In genomic region chr14:99554757-99555531, GRCh38 we compare ENCODE assay signal across 17 cellular contexts. TPM values are rescaled to one million over a fixed set of nuclear protein-coding genes. Genes with fewer than 3 reads are reported as not detected.
DNase-seq lines count a peak whose midpoint lies in the region; ATAC-seq, FAIRE-seq and TF ChIP-seq lines count a peak whose summit lies in the region.
"Had no signal": no experiment of that assay in that cellular context is flagged by ENCODE, and none has a peak within 500 bp of the region (broad histone marks: within the 10 kb centered on the region; RNA-seq: fewer than 3 reads in every experiment).

No MANE protein-coding gene starts in this region.

- H3K27ac ChIP-seq in K562 (ENCODE audit: extremely low read depth, low read depth, low read length) (no peak overlapping the region), Karpas-422 (ENCODE audit: low read length) (no peak overlapping the region)
- H3K27ac ChIP-seq: BLaER1, epithelial cell of prostate had no signal

- FAIRE-seq in K562 (lab: Jason Lieb, UNC), result no peak

- H2AFZ ChIP-seq in K562 (ENCODE audit: low read depth, low read length) (no peak overlapping the region), Karpas-422 (ENCODE audit: low read length) (no peak overlapping the region)

- H4K20me1 ChIP-seq in K562 (replicated peaks; ENCODE audit: control insufficient read depth, insufficient read depth, low read length) (peaks cover 26% of the 10 kb centered on the region), Karpas-422 (ENCODE audit: insufficient read depth, low read depth, low read length) (peaks cover 56% of the 10 kb centered on the region)

- H3K27me3 Mint-ChIP-seq in natural killer cell (ENCODE audit: low read depth in 2 of 2), result no peaks in the 10 kb centered on the region
- no peaks in the 10 kb centered on the region for H3K27me3 Mint-ChIP-seq in activated CD4-positive, alpha-beta T cell treated with anti-CD3 and anti-CD28 coated beads for 36 hours

- no peak overlapping the region for H3K4me3 Mint-ChIP-seq in stimulated activated effector memory CD8-positive, alpha-beta T cell treated with anti-CD3 and anti-CD28 coated beads, Interleukin-12 subunit alpha, Interleukin-12 subunit beta, amount 100 ng/mL, for 72 hours
- H3K4me3 Mint-ChIP-seq in natural killer cell, result no peak overlapping the region
- H3K4me3 Mint-ChIP-seq in activated CD4-positive, alpha-beta T cell treated with anti-CD3 and anti-CD28 coated beads for 36 hours, result no peak overlapping the region
- H3K4me3 Mint-ChIP-seq: neural crest cell had no signal

- H3K36me3 Mint-ChIP-seq in stimulated activated effector memory CD8-positive, alpha-beta T cell treated with anti-CD3 and anti-CD28 coated beads, Interleukin-12 subunit alpha, Interleukin-12 subunit beta, amount 100 ng/mL, for 72 hours, result no peaks in the 10 kb centered on the region
- H3K36me3 Mint-ChIP-seq in natural killer cell, result no peaks in the 10 kb centered on the region
- no peaks in the 10 kb centered on the region for H3K36me3 Mint-ChIP-seq in activated CD4-positive, alpha-beta T cell treated with anti-CD3 and anti-CD28 coated beads for 36 hours (ENCODE audit: low read depth)

- in situ Hi-C loops in K562 (cut with MboI) (no loop called here), ACHN (cut with HindIII; ENCODE audit: low pct_ligation_motif_present, low pct_unique_long_range_greater_than_20kb, low sequenced_read_pairs) (no loop called here)

- H3K36me3 ChIP-seq in K562 (ENCODE audit: control insufficient read depth, insufficient read depth, low read length), result no peaks in the 10 kb centered on the region
- H3K36me3 ChIP-seq in Karpas-422 (ENCODE audit: insufficient read depth, low read length), result no peaks in the 10 kb centered on the region

- CTCF ChIA-PET in K562 (lab: Yijun Ruan, JAX; ENCODE audit: low intra/inter-chr PET ratio), result no interaction called here
- CTCF ChIA-PET in activated CD4-positive, alpha-beta T cell treated with anti-CD3 and anti-CD28 coated beads for 36 hours (lab: Charles Lee), result no interaction called here

- H3K4me1 Mint-ChIP-seq in stimulated activated effector memory CD8-positive, alpha-beta T cell treated with anti-CD3 and anti-CD28 coated beads, Interleukin-12 subunit alpha, Interleukin-12 subunit beta, amount 100 ng/mL, for 72 hours, result peaks cover 23% of the 10 kb centered on the region
- no peaks in the 10 kb centered on the region for H3K4me1 Mint-ChIP-seq in natural killer cell
- H3K4me1 Mint-ChIP-seq in activated CD4-positive, alpha-beta T cell treated with anti-CD3 and anti-CD28 coated beads for 36 hours, result no peaks in the 10 kb centered on the region

- H3K9ac ChIP-seq in K562 (ENCODE audit: insufficient read depth in 1 of 2, low read depth in 2 of 2, low read length in 2 of 2) (no peak overlapping the region), Karpas-422 (ENCODE audit: low read length) (no peak overlapping the region)
- H3K9ac ChIP-seq: BLaER1 had no signal

- H3K27ac Mint-ChIP-seq in stimulated activated effector memory CD8-positive, alpha-beta T cell treated with anti-CD3 and anti-CD28 coated beads, Interleukin-12 subunit alpha, Interleukin-12 subunit beta, amount 100 ng/mL, for 72 hours, result peak overlapping the region; percentile 20
- no peak overlapping the region for H3K27ac Mint-ChIP-seq in natural killer cell
- H3K27ac Mint-ChIP-seq in activated CD4-positive, alpha-beta T cell treated with anti-CD3 and anti-CD28 coated beads for 36 hours, result no peak overlapping the region

- no peaks in the 10 kb centered on the region for H3K9me3 ChIP-seq in K562 (replicated peaks; ENCODE audit: control insufficient read depth, insufficient read depth, low read depth, low read length)
- no peaks in the 10 kb centered on the region for H3K9me3 ChIP-seq in Karpas-422 (ENCODE audit: low read length)
- H3K9me3 ChIP-seq: BLaER1 had no signal

- POLR2A ChIA-PET in K562 (lab: Yijun Ruan, JAX), result interaction anchor here (1.0 kb wide), 1 partner anchor 17 kb away, joined by 4 read pairs; no protein-coding TSS in a partner anchor
- POLR2A ChIA-PET in activated CD4-positive, alpha-beta T cell treated with anti-CD3 and anti-CD28 coated beads for 36 hours (lab: Charles Lee), result no interaction called here

- TF ChIP-seq CTCF in K562 (IDR thresholded peaks at IDR 0.05 in 2 of 3, conservative IDR thresholded peaks at IDR 0.05 in 1 of 3; ENCODE audit: insufficient read depth in 2 of 3, low read depth in 1 of 3, low read length in 3 of 3), result no peak
- TF ChIP-seq CTCF in natural killer cell (IDR thresholded peaks at IDR 0.05), result no peak

- TF ChIP-seq POLR2A in K562 (conservative IDR thresholded peaks at IDR 0.05), result no peak

- TF ChIP-seq EP300 in K562 (IDR thresholded peaks at IDR 0.05; ENCODE audit: low read length), result no peak

- H3K27me3 ChIP-seq in K562 (ENCODE audit: control insufficient read depth in 2 of 2, insufficient read depth in 2 of 2, low read length in 2 of 2) (no peaks in the 10 kb centered on the region), Karpas-422 (ENCODE audit: low read length) (no peaks in the 10 kb centered on the region)
- H3K27me3 ChIP-seq: BLaER1 had no signal

- H3K9me1 ChIP-seq in K562 (ENCODE audit: control insufficient read depth, insufficient read depth, low read length), result no peaks in the 10 kb centered on the region

- no peaks in the 10 kb centered on the region for H3K9me3 Mint-ChIP-seq in stimulated activated effector memory CD8-positive, alpha-beta T cell treated with anti-CD3 and anti-CD28 coated beads, Interleukin-12 subunit alpha, Interleukin-12 subunit beta, amount 100 ng/mL, for 72 hours
- no peaks in the 10 kb centered on the region for H3K9me3 Mint-ChIP-seq in natural killer cell
- H3K9me3 Mint-ChIP-seq in activated CD4-positive, alpha-beta T cell treated with anti-CD3 and anti-CD28 coated beads for 36 hours (ENCODE audit: low read depth), result no peaks in the 10 kb centered on the region
- H3K9me3 Mint-ChIP-seq: neural crest cell had no signal

- no TSS peak for BruUV-seq in K562 (replicated peaks; lab: Mats Ljungman, UMichigan)

- DNase-seq in HuH-7 (ENCODE audit: low spot score) (peak; percentile 55), K562 (ENCODE audit: extremely low read depth in 1 of 4, low spot score in 3 of 4) (no peak), left lobe of liver (ENCODE audit: low spot score) (peak; percentile 80), natural killer cell (no peak), Karpas-422 (no peak), ACHN (no peak)
- DNase-seq in stimulated activated effector memory CD8-positive, alpha-beta T cell treated with anti-CD3 and anti-CD28 coated beads, Interleukin-12 subunit alpha, Interleukin-12 subunit beta, amount 100 ng/mL, for 72 hours (ENCODE audit: low spot score in 2 of 2), result no peak
- DNase-seq in activated CD4-positive, alpha-beta T cell treated with anti-CD3 and anti-CD28 coated beads for 36 hours, result no peak
- DNase-seq: activated CD4-positive, alpha-beta T cell treated with anti-CD3 and anti-CD28 coated beads, Interleukin-2, amount 50 U/mL, for 4 hours; activated T-cell treated with anti-CD3 and anti-CD28 coated beads, Interleukin-2, amount 50 U/mL, for 48 hours; GOT3; kidney glomerular epithelial cell; NCI-H187 had no signal

- H3K79me2 ChIP-seq in K562 (ENCODE audit: control insufficient read depth, insufficient read depth, low read length), result no peaks in the 10 kb centered on the region; the same call in 2 of the 3 replicates
- no peaks in the 10 kb centered on the region for H3K79me2 ChIP-seq in Karpas-422 (ENCODE audit: low read length)

- H3K4me2 ChIP-seq in K562 (ENCODE audit: insufficient read depth, low read length) (no peak overlapping the region), Karpas-422 (ENCODE audit: low read depth, low read length, poor library complexity, severe bottlenecking) (no peak overlapping the region)
- H3K4me2 ChIP-seq: BLaER1, smooth muscle cell had no signal

- WGBS in K562 (ENCODE audit: insufficient coverage, low coverage, missing lambda C conversion rate), result 52% methylated on average over 7 of the region's 9 CpGs

- ATAC-seq in K562, result no peak
- peak; percentile 51 for ATAC-seq in left lobe of liver
- ATAC-seq in stimulated activated effector memory CD8-positive, alpha-beta T cell treated with anti-CD3 and anti-CD28 coated beads, Interleukin-12 subunit alpha, Interleukin-12 subunit beta, amount 100 ng/mL, for 72 hours, result no peak
- ATAC-seq in natural killer cell, result no peak
- ATAC-seq in activated CD4-positive, alpha-beta T cell treated with anti-CD3 and anti-CD28 coated beads for 36 hours, result no peak

- TF ChIP-seq RAD21 in K562 (CRISPR knock-in tag; conservative IDR thresholded peaks at IDR 0.05 in 1 of 2, IDR thresholded peaks at IDR 0.05 in 1 of 2), result no peak

- no peak overlapping the region for H3K4me3 ChIP-seq in K562
- H3K4me3 ChIP-seq in Karpas-422 (ENCODE audit: low read length), result no peak overlapping the region
- H3K4me3 ChIP-seq: BLaER1, smooth muscle cell had no signal

- intact Hi-C loops in K562 (cut with micrococcal nuclease) (no loop called here), natural killer cell (cut with micrococcal nuclease) (no loop called here)
- intact Hi-C loops in activated CD4-positive, alpha-beta T cell treated with anti-CD3 and anti-CD28 coated beads for 36 hours (cut with DNase I, micrococcal nuclease), result no loop called here

- H3K9me2 ChIP-seq in Karpas-422 (replicated peaks; ENCODE audit: insufficient read depth, low read length), result no peaks in the 10 kb centered on the region

- H3K4me1 ChIP-seq in K562 (replicated peaks in 1 of 2; ENCODE audit: control insufficient read depth in 2 of 2, insufficient read depth in 2 of 2, low read length in 2 of 2) (peaks cover 0 to 12% of the 10 kb centered on the region in 2 experiments; a peak in 2 of 5 replicates), Karpas-422 (ENCODE audit: low read length) (no peaks in the 10 kb centered on the region)

RNA-seq across cellular contexts. Expression of gene CCDC85C, which starts 49.1 kb away (rescaled TPM):
- 5.9 and 10.4 TPM in 2 replicates for total RNA-seq in K562 (2011; cell fraction: chromatin; rRNA removed; ENCODE audit: low replicate concordance)
- 5.2 and 5.5 TPM in 2 replicates for total RNA-seq in K562 (2011; cell fraction: nucleolus; rRNA removed)
- 5.1 and 5.3 TPM in 2 replicates for total RNA-seq in K562 (2011; cell fraction: nucleoplasm; rRNA removed)
- 6.3 and 13.5 TPM in 2 replicates for total RNA-seq in K562 (2014; rRNA removed)
- 3.7 and 5.2 TPM in 2 replicates for total RNA-seq in K562 (2014; rRNA removed; fragmentation: Illumina TruSeq; extraction: Trizol)
- 7.0 and 7.2 TPM in 2 replicates for total RNA-seq in K562 (2015; rRNA removed; fragmentation: Illumina TruSeq; extraction: Trizol)
- 22.0 and 22.7 TPM in 2 replicates for total RNA-seq in K562 (2021)
- 4.2 and 5.4 TPM in 2 replicates for polyA plus RNA-seq in K562 (2011; rRNA removed)
- polyA plus RNA-seq in K562 (2011; cell fraction: cytosol; rRNA removed), result 4.8 and 12.5 TPM in 2 replicates
- 5.2 and 10.5 TPM in 2 replicates for polyA plus RNA-seq in K562 (2011; cell fraction: nucleus; rRNA removed)
- 7.1 and 9.7 TPM in 2 replicates for polyA plus RNA-seq in K562 (2012)
- polyA plus RNA-seq in K562 (2014; fragmentation: Illumina TruSeq; extraction: Trizol), result 6.8 and 12.3 TPM in 2 replicates
- polyA plus RNA-seq in K562 (2014; fragmentation: Nextera tagmentation; extraction: Ambion mirVana), result under 1 TPM; 0.18 to 0.27 TPM
- polyA plus RNA-seq in K562 (2014; rRNA removed), result 7.2 and 9.7 TPM in 2 replicates
- polyA minus RNA-seq in K562 (2011; rRNA and poly(A)+ RNA removed), result 4.5 and 5.3 TPM in 2 replicates
- 13.7 TPM in 2 replicates for polyA minus RNA-seq in K562 (2011; cell fraction: cytosol; rRNA and poly(A)+ RNA removed)
- polyA minus RNA-seq in K562 (2011; cell fraction: nucleus; rRNA and poly(A)+ RNA removed), result 1.8 and 3.0 TPM in 2 replicates
- total RNA-seq in left lobe of liver, result 25.0 TPM
- 1 to 10 TPM in 2 of 3 donors, under 1 TPM in 1; 0.73 to 4.3 (median 2.8) TPM for total RNA-seq in natural killer cell
- 1 to 10 TPM; 6.1 to 6.2 TPM for total RNA-seq in activated CD4-positive, alpha-beta T cell treated with anti-CD3 and anti-CD28 coated beads for 36 hours
- 18.3 and 25.6 TPM in 2 replicates for total RNA-seq in Karpas-422 (2014; rRNA removed; shearing (Covaris generic); ENCODE audit: low replicate concordance)

Comparison
In these comparisons a context has a peak if more than half of its experiments do, and no peak if none do; other contexts are left out.
1. DNase-seq: peak in HuH-7 (single experiment) and left lobe of liver (single experiment); none in K562 (0 of 4), stimulated activated effector memory CD8-positive, alpha-beta T cell treated with anti-CD3 and anti-CD28 coated beads, Interleukin-12 subunit alpha, Interleukin-12 subunit beta, amount 100 ng/mL, for 72 hours (0 of 2), natural killer cell (single experiment), activated CD4-positive, alpha-beta T cell treated with anti-CD3 and anti-CD28 coated beads for 36 hours (single experiment), Karpas-422 (single experiment) and ACHN (single experiment).